13 cellular contexts compared by ENCODE assay signal in genomic region chr3:191268737-191269136, GRCh38.
DNase-seq lines count a peak whose midpoint lies in the region; ATAC-seq and TF ChIP-seq lines count a peak whose summit lies in the region.
"Had no signal": no experiment of that assay in that cellular context is flagged by ENCODE, and none has a peak within 500 bp of the region (broad histone marks: within the 10 kb centered on the region; RNA-seq: fewer than 3 reads in every experiment).

No MANE protein-coding gene starts in this region.

- peaks cover 7% of the 10 kb centered on the region; the same call in 1 of the 2 replicates for H3K9me3 ChIP-seq in OCI-LY7 (ENCODE audit: low read length)
- no peaks in the 10 kb centered on the region for H3K9me3 ChIP-seq in sigmoid colon

- CTCF ChIA-PET in OCI-LY7 (lab: Charles Lee; ENCODE audit: unreplicated experiment) = no interaction called here

- intact Hi-C loops in OCI-LY7 (cut with micrococcal nuclease; ENCODE audit: unreplicated experiment) = no loop called here
- intact Hi-C loops in sigmoid colon (cut with DNase I) = no loop called here

- no peak overlapping the region for H3K4me2 ChIP-seq in OCI-LY7 (ENCODE audit: low read length)
- H3K4me2 ChIP-seq: BLaER1 had no signal

- H3K4me1 ChIP-seq in OCI-LY7 (ENCODE audit: insufficient read depth, low read length, poor library complexity, severe bottlenecking) (peaks cover 11% of the 10 kb centered on the region), sigmoid colon (peaks cover 0 to 9% (median 4%) of the 10 kb centered on the region in 4 donors)
- H3K4me1 ChIP-seq: BLaER1, Caco-2 had no signal

- TF ChIP-seq CTCF in OCI-LY7 (conservative IDR thresholded peaks at IDR 0.05; ENCODE audit: low read length) (no peak), sigmoid colon (IDR thresholded peaks at IDR 0.05) (no peak)

- H3K27me3 ChIP-seq in sigmoid colon = no peaks in the 10 kb centered on the region
- H3K27me3 ChIP-seq: BLaER1 had no signal

- peak overlapping the region; percentile 42; the same call in 1 of the 2 replicates for H2AFZ ChIP-seq in OCI-LY7 (ENCODE audit: low read length)

- POLR2A ChIA-PET in OCI-LY7 (lab: Charles Lee) = interaction anchor here (0.9 to 2.4 kb wide), 11 partner anchors 11 to 48 kb away, joined by 3 to 9 read pairs (median 3); no protein-coding TSS in a partner anchor

- DNase-seq in NOMO-1 treated with DMSO at 0.1 percent for 48 hours (lab: John Stamatoyannopoulos, UW; ENCODE audit: unreplicated experiment) = peak; percentile 68
- DNase-seq in NOMO-1 treated with dmso at 0.1 percent for 144 hours (lab: John Stamatoyannopoulos, UW; ENCODE audit: unreplicated experiment) = no peak
- DNase-seq in OCI-LY7 (ENCODE audit: low spot score) = no peak
- no peak for DNase-seq in memory B cell (ENCODE audit: low spot score in 2 of 2)
- DNase-seq in LoVo (ENCODE audit: low spot score) = no peak
- no peak for DNase-seq in sigmoid colon
- DNase-seq in GDM1 (lab: John Stamatoyannopoulos, UW) = no peak
- DNase-seq: Caco-2; CD8-positive, alpha-beta memory T cell; GOT3; H9 had no signal

- peak; percentile 22 for ATAC-seq in memory B cell (ENCODE audit: low read depth)

- no peak overlapping the region for H3K27ac ChIP-seq in OCI-LY7 (ENCODE audit: low read depth, low read length, poor library complexity, severe bottlenecking)
- H3K27ac ChIP-seq in sigmoid colon = no peak overlapping the region
- H3K27ac ChIP-seq: 22Rv1, BLaER1 had no signal

- H3K4me3 ChIP-seq in OCI-LY7 (ENCODE audit: low read depth, low read length, poor library complexity, severe bottlenecking) (no peak overlapping the region), sigmoid colon (no peak overlapping the region)
- H3K4me3 ChIP-seq: BLaER1 had no signal

- no peaks in the 10 kb centered on the region for H3K27me3 Mint-ChIP-seq in memory B cell

- peaks cover 27% of the 10 kb centered on the region for H3K4me1 Mint-ChIP-seq in memory B cell

- no TSS peak for BruUV-seq in OCI-LY7 (replicated peaks; lab: Mats Ljungman, UMichigan)

- H4K20me1 ChIP-seq in OCI-LY7 (ENCODE audit: insufficient read depth, low read length) = no peaks in the 10 kb centered on the region
- H4K20me1 ChIP-seq: BLaER1 had no signal

- H3K36me3 Mint-ChIP-seq in memory B cell = peaks cover 6% of the 10 kb centered on the region
- H3K36me3 Mint-ChIP-seq: CD8-positive, alpha-beta memory T cell had no signal

- H3K79me2 ChIP-seq in OCI-LY7 (ENCODE audit: insufficient read depth, low read depth, low read length) = no peaks in the 10 kb centered on the region

- no peaks in the 10 kb centered on the region for H3K9me2 ChIP-seq in OCI-LY7 (ENCODE audit: insufficient read depth, low read length)

- H3K36me3 ChIP-seq in OCI-LY7 (ENCODE audit: insufficient read depth, low read length) = peaks cover 3% of the 10 kb centered on the region; the same call in 1 of the 2 replicates
- no peaks in the 10 kb centered on the region for H3K36me3 ChIP-seq in sigmoid colon
- H3K36me3 ChIP-seq: BLaER1 had no signal

- no peak for TF ChIP-seq EP300 in sigmoid colon (IDR thresholded peaks at IDR 0.05)

- peaks cover 6% of the 10 kb centered on the region for H3K9me3 Mint-ChIP-seq in memory B cell

- no peak for TF ChIP-seq POLR2A in sigmoid colon (IDR thresholded peaks at IDR 0.05)

- peak overlapping the region; percentile 93 for H3K27ac Mint-ChIP-seq in memory B cell
- H3K27ac Mint-ChIP-seq: H9 had no signal

- H3K4me3 Mint-ChIP-seq in memory B cell = no peak overlapping the region
- H3K4me3 Mint-ChIP-seq: CD8-positive, alpha-beta memory T cell; H9 had no signal
